ENCODE assay signal across 8 cellular contexts in the genomic region with DNA sequence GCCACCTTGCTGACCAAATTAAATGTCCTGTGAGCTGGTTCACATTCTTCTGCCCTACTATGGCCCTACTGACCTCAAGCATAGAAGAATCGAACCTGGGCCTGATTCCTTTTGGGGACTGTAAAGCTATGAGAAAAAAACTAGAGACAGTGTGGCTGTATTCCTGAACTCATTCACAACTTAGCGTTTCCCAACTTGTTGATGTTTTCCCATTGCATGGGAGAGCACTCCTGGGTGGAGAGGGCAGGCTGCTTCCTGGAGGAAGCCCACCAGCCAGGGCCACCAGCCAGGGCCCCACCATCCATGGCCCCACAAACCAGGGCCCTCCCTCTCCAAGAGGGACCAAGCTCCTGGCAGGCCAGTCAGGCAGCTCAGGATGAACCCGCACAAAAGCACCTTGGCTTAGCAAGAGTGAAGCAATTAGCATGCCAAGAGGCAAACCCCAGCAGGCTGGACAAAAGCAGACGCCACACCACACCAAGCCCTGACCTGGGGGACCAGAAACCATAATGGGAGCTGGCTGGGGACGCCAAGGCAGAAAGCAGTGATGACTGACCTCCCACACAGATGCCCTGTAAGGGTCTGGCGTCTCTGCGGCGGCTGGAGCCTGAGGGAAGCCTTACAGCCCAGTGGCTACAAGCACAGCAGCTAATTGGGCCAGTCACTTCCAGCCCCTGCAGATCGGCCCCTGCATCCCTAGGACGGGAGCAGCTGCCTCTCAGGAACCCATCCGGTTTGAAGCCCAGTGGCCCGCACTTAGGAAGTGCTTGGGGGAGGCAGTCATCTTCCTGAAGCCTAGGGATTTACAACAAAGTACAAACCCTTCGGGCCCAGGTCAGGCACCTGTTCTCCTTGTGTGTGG. TPM values are rescaled to one million over a fixed set of nuclear protein-coding genes. Genes with fewer than 3 reads are reported as not detected.
DNase-seq lines count a peak whose midpoint lies in the region; ATAC-seq and TF ChIP-seq lines count a peak whose summit lies in the region.

No MANE protein-coding gene starts in this region.

- H3K27me3 ChIP-seq in muscle layer of colon (ENCODE audit: control insufficient read depth in 1 of 2, insufficient read depth in 2 of 2, low read length in 2 of 2) = no peaks in the 10 kb centered on the region

- H3K4me1 ChIP-seq in muscle layer of colon (ENCODE audit: insufficient read depth, low read length) = peaks cover 64% of the 10 kb centered on the region

- H3K36me3 ChIP-seq in muscle layer of colon (ENCODE audit: insufficient read depth, low read length) = no peaks in the 10 kb centered on the region

- ATAC-seq in Right ventricle myocardium superior (ENCODE audit: poor library complexity) (no peak), HG02588 (IDR thresholded peaks at IDR 0.05; ENCODE audit: unreplicated experiment) (no peak)

- TF ChIP-seq CTCF in choroid plexus epithelial cell (conservative IDR thresholded peaks at IDR 0.05; ENCODE audit: low read depth, low read length) = no peak

- peak overlapping the region; percentile 39 for H3K9ac ChIP-seq in muscle layer of colon (ENCODE audit: low read length)

- peak overlapping the region; percentile 54 for H3K27ac ChIP-seq in muscle layer of colon (ENCODE audit: low read depth, low read length)

- H3K4me3 ChIP-seq in choroid plexus epithelial cell (ENCODE audit: low read depth, low read length) = peak overlapping the region; percentile 24
- peak overlapping the region; percentile 6 to 70 for H3K4me3 ChIP-seq in muscle layer of colon (ENCODE audit: low read depth in 1 of 2, low read length in 2 of 2)

- H3K9me3 ChIP-seq in muscle layer of colon (ENCODE audit: low read length) = no peaks in the 10 kb centered on the region

- DNase-seq in Right ventricle myocardium superior (peak; percentile 49), cardiac septum (ENCODE audit: low spot score) (no peak), choroid plexus epithelial cell (ENCODE audit: low read depth) (no peak), AG08395 (ENCODE audit: low spot score) (no peak), HuH-7.5 (ENCODE audit: low spot score) (no peak)
- no peak for DNase-seq in stimulated activated CD8-positive, alpha-beta memory T cell treated with anti-CD3 and anti-CD28 coated beads, Interleukin-4, amount 100 ng/mL, for 48 hours

- intact Hi-C loops in Right ventricle myocardium superior (cut with DNase I) (loop anchor here (10.0 kb wide), 1 partner anchor 51 kb away; no protein-coding TSS in a partner anchor), cardiac septum (cut with DNase I) (loop anchor here (5.0 kb wide), 2 partner anchors 159 to 189 kb away; no protein-coding TSS in a partner anchor)

RNA-seq across cellular contexts. Expression of a gene that starts 2.1 kb away (rescaled TPM):
- total RNA-seq in Right ventricle myocardium superior = 69.0 TPM
- total RNA-seq in cardiac septum = 60.0 TPM

RNA-seq across cellular contexts. Expression of a gene that starts 26.5 kb away (rescaled TPM):
- total RNA-seq in Right ventricle myocardium superior (14.0 TPM), cardiac septum (20.1 TPM)
